ENCODE assay signal across 18 cellular contexts in the genomic region with DNA sequence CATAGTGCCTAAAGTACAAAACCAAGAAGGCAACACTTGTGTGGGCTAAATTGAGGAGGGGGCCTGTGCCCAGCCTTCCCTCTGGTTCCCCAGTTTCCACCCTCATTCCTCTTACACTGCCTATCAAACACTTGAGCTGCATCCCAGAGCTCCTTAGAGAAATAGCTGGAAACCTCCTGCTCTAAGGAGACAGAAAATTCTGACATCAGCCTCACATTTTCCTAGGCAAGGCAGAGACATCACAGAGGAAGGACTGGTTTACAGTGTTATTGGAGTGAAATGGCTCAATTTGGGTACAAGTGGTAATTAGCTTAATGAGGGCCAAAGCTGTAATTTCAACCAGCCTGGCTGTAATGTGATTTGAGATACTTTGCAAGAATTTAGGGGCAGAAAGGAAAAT.
DNase-seq lines count a peak whose midpoint lies in the region; ATAC-seq and TF ChIP-seq lines count a peak whose summit lies in the region.
"Had no signal": no experiment of that assay in that cellular context is flagged by ENCODE, and none has a peak within 500 bp of the region (broad histone marks: within the 10 kb centered on the region; RNA-seq: fewer than 3 reads in every experiment).

No MANE protein-coding gene starts in this region.

- H3K27me3 ChIP-seq in neural cell (ENCODE audit: insufficient read depth, low read depth, low read length), result no peaks in the 10 kb centered on the region
- H3K27me3 ChIP-seq in effector memory CD4-positive, alpha-beta T cell (replicated peaks; ENCODE audit: control insufficient read depth, insufficient read depth, low read length, poor library complexity, severe bottlenecking), result no peaks in the 10 kb centered on the region
- H3K27me3 ChIP-seq: BE2C had no signal

- in situ Hi-C loops in G401 (cut with HindIII; ENCODE audit: low sequenced_read_pairs), result no loop called here

- H3K4me3 ChIP-seq in neural cell (ENCODE audit: low read length), result no peak overlapping the region
- H3K4me3 ChIP-seq in effector memory CD4-positive, alpha-beta T cell (ENCODE audit: insufficient read depth, low read depth, low read length, poor library complexity, severe bottlenecking), result no peak overlapping the region
- H3K4me3 ChIP-seq: GM12878, GM23248, HAP-1, K562 had no signal

- TF ChIP-seq CTCF in brain (conservative IDR thresholded peaks at IDR 0.05), result no peak
- no peak for TF ChIP-seq CTCF in neural cell (IDR thresholded peaks at IDR 0.05; ENCODE audit: poor library complexity, severe bottlenecking)

- no peaks in the 10 kb centered on the region for H3K36me3 ChIP-seq in neural cell (ENCODE audit: insufficient read depth, low read length)
- no peaks in the 10 kb centered on the region for H3K36me3 ChIP-seq in effector memory CD4-positive, alpha-beta T cell (ENCODE audit: control insufficient read depth, insufficient read depth, low read length)
- H3K36me3 ChIP-seq: BE2C, HAP-1 had no signal

- peak overlapping the region; percentile 70 for H3K27ac ChIP-seq in neural cell (ENCODE audit: low read length)
- H3K27ac ChIP-seq in effector memory CD4-positive, alpha-beta T cell (ENCODE audit: insufficient read depth, low read length, poor library complexity, severe bottlenecking), result no peak overlapping the region
- H3K27ac ChIP-seq: GM23248 had no signal

- peaks cover 6% of the 10 kb centered on the region for H3F3A ChIP-seq in neural cell (ENCODE audit: insufficient read depth, low read length, poor library complexity, severe bottlenecking)

- H3K4me3 Mint-ChIP-seq in brain, result no peak overlapping the region
- H3K4me3 Mint-ChIP-seq: CD4-positive, CD25-positive, alpha-beta regulatory T cell; CD8-positive, alpha-beta memory T cell had no signal

- H3K9me3 Mint-ChIP-seq in brain, result peaks cover 0 to 8% (median 0%) of the 10 kb centered on the region in 5 experiments

- H3K9me2 ChIP-seq in neural cell (ENCODE audit: insufficient read depth, low read length), result no peaks in the 10 kb centered on the region

- H3K9me3 ChIP-seq in neural cell (ENCODE audit: low read length), result no peaks in the 10 kb centered on the region
- H3K9me3 ChIP-seq in effector memory CD4-positive, alpha-beta T cell (ENCODE audit: control insufficient read depth, low read length), result peaks cover 4% of the 10 kb centered on the region
- H3K9me3 ChIP-seq: BE2C, Caco-2, HAP-1 had no signal

- DNase-seq in NCI-H748 (lab: John Stamatoyannopoulos, UW; ENCODE audit: unreplicated experiment), result peak; percentile 4
- no peak for DNase-seq in NCI-H748 treated with DMSO at 0.1 percent for 48 hours (lab: John Stamatoyannopoulos, UW)
- DNase-seq in G401 (ENCODE audit: low spot score), result peak; percentile 69
- DNase-seq in effector memory CD4-positive, alpha-beta T cell, result no peak
- DNase-seq: ACHN; BE2C; Caco-2; CD4-positive, CD25-positive, alpha-beta regulatory T cell; CD8-positive, alpha-beta memory T cell; DMS79 treated with DMSO at 0.1 percent for 48 hours; GM23248; IMR-90 had no signal

- H3K4me1 ChIP-seq in effector memory CD4-positive, alpha-beta T cell (ENCODE audit: control insufficient read depth, insufficient read depth, low read length, poor library complexity, severe bottlenecking), result no peaks in the 10 kb centered on the region
- H3K4me1 ChIP-seq: BE2C, Caco-2, HAP-1 had no signal

- peak overlapping the region; percentile 36 for H3K9ac ChIP-seq in neural cell (ENCODE audit: low read length)
- H3K9ac ChIP-seq: GM23248 had no signal

- no peaks in the 10 kb centered on the region for H4K20me1 ChIP-seq in neural cell (ENCODE audit: insufficient read depth)

- no peaks in the 10 kb centered on the region for H3K27me3 Mint-ChIP-seq in brain
- H3K27me3 Mint-ChIP-seq: CD4-positive, CD25-positive, alpha-beta regulatory T cell; CD8-positive, alpha-beta memory T cell had no signal

- no peaks in the 10 kb centered on the region for H3K79me2 ChIP-seq in neural cell (replicated peaks; ENCODE audit: insufficient read depth, low read length)

- TF ChIP-seq EP300 in neural cell (conservative IDR thresholded peaks at IDR 0.05; ENCODE audit: poor library complexity, severe bottlenecking), result no peak

- no peak for ATAC-seq in HG03108 (IDR thresholded peaks at IDR 0.05; ENCODE audit: unreplicated experiment)
- ATAC-seq: GM12878, K562 had no signal

- H3K27ac Mint-ChIP-seq in brain, result peak overlapping the region in 4 of 5 experiments; percentile 8 to 81 (median 51)
- H3K27ac Mint-ChIP-seq: CD4-positive, CD25-positive, alpha-beta regulatory T cell had no signal

- H2AFZ ChIP-seq in neural cell (ENCODE audit: low read depth, low read length), result no peak overlapping the region
- H2AFZ ChIP-seq: GM23248 had no signal

- peak overlapping the region; percentile 25 for H3K4me2 ChIP-seq in neural cell (ENCODE audit: low read length)

- H3K4me1 Mint-ChIP-seq in brain, result peaks cover 37% of the 10 kb centered on the region

- peaks cover 5% of the 10 kb centered on the region for H3K36me3 Mint-ChIP-seq in brain

- TF ChIP-seq RAD21 in neural cell (conservative IDR thresholded peaks at IDR 0.05), result no peak

TF ChIP-seq in neural cell, 6 proteins besides CTCF, POLR2A, EP300 and RAD21:
- TF ChIP-seq SMC3 (conservative IDR thresholded peaks at IDR 0.05; ENCODE audit: poor library complexity), result no peak
- TF ChIP-seq REST (IDR thresholded peaks at IDR 0.05; ENCODE audit: borderline replicate concordance), result peak; percentile 55
- TF ChIP-seq POLR2AphosphoS5 (IDR thresholded peaks at IDR 0.05), result no peak

Comparison
In these comparisons a context has a peak if more than half of its experiments do, and no peak if none do; other contexts are left out.
1. DNase-seq: peak in NCI-H748 (single experiment) and G401 (single experiment); none in NCI-H748 treated with DMSO at 0.1 percent for 48 hours (single experiment) and effector memory CD4-positive, alpha-beta T cell (0 of 3).